ENCODE assay signal across 8 cellular contexts in genomic region chr9:129481824-129482511, GRCh38.
A peak's percentile ranks its signal among the peaks of the same experiment; 100 is the strongest.
DNase-seq lines count a peak whose midpoint lies in the region; ATAC-seq and TF ChIP-seq lines count a peak whose summit lies in the region.

No MANE protein-coding gene starts in this region.

- POLR2A ChIA-PET in naive thymus-derived CD4-positive, alpha-beta T cell (lab: Charles Lee) = interaction anchor here (0.5 to 1.1 kb wide), 2 partner anchors 66 to 1351 kb away, joined by 3 to 4 read pairs; no protein-coding TSS in a partner anchor

- peaks cover 10 to 71% (median 59%) of the 10 kb centered on the region in 11 experiments; a peak in 21 of 22 replicates for H3K27me3 ChIP-seq in BLaER1 treated with 17β-estradiol and CSF1 and Interleukin-3, amounts not matched to agents 10 nM and 100 nM
- no peaks in the 10 kb centered on the region for H3K27me3 ChIP-seq in endodermal cell (ENCODE audit: control insufficient read depth, insufficient read depth, low read length, poor library complexity, severe bottlenecking)
- H3K27me3 ChIP-seq in naive thymus-derived CD4-positive, alpha-beta T cell (ENCODE audit: control insufficient read depth in 2 of 2, insufficient read depth in 2 of 2, low read length in 2 of 2) = no peaks in the 10 kb centered on the region

- no peaks in the 10 kb centered on the region for H3K36me3 ChIP-seq in BLaER1 treated with 17β-estradiol and CSF1 and Interleukin-3, amounts not matched to agents 10 nM and 100 nM
- no peaks in the 10 kb centered on the region for H3K36me3 ChIP-seq in endodermal cell (ENCODE audit: control insufficient read depth, insufficient read depth, low read length)
- no peaks in the 10 kb centered on the region for H3K36me3 ChIP-seq in naive thymus-derived CD4-positive, alpha-beta T cell (ENCODE audit: control insufficient read depth in 2 of 3, insufficient read depth in 3 of 3, low read length in 3 of 3)

- peaks cover 12% of the 10 kb centered on the region for H3K27me3 Mint-ChIP-seq in endodermal cell (ENCODE audit: insufficient read depth)
- peaks cover 0 to 8% (median 0%) of the 10 kb centered on the region in 5 donors for H3K27me3 Mint-ChIP-seq in naive thymus-derived CD4-positive, alpha-beta T cell

- H4K20me1 ChIP-seq in BLaER1 treated with 17β-estradiol and CSF1 and Interleukin-3, amounts not matched to agents 10 nM and 100 nM = no peaks in the 10 kb centered on the region; a peak in 1 of 22 replicates

- H3K9me3 Mint-ChIP-seq in endodermal cell = no peaks in the 10 kb centered on the region
- peaks cover 0 to 1% (median 0%) of the 10 kb centered on the region in 11 donors for H3K9me3 Mint-ChIP-seq in naive thymus-derived CD4-positive, alpha-beta T cell

- H3K27ac Mint-ChIP-seq in endodermal cell = no peak overlapping the region
- peak overlapping the region in 1 of 9 donors; percentile 42 for H3K27ac Mint-ChIP-seq in naive thymus-derived CD4-positive, alpha-beta T cell

- CTCF ChIA-PET in naive thymus-derived CD4-positive, alpha-beta T cell (lab: Charles Lee) = no interaction called here

- peaks cover 28% of the 10 kb centered on the region for H3K4me1 Mint-ChIP-seq in endodermal cell
- H3K4me1 Mint-ChIP-seq in naive thymus-derived CD4-positive, alpha-beta T cell = peaks cover 19 to 33% (median 26%) of the 10 kb centered on the region in 7 donors

- H3K9me3 ChIP-seq in BLaER1 treated with 17β-estradiol and CSF1 and Interleukin-3, amounts not matched to agents 10 nM and 100 nM (replicated peaks in 1 of 11) = no peaks in the 10 kb centered on the region
- H3K9me3 ChIP-seq in endodermal cell (ENCODE audit: control insufficient read depth, low read length) = no peaks in the 10 kb centered on the region
- no peaks in the 10 kb centered on the region for H3K9me3 ChIP-seq in naive thymus-derived CD4-positive, alpha-beta T cell (ENCODE audit: control insufficient read depth in 2 of 3, low read length in 3 of 3)

- peak overlapping the region; percentile 50 for H3K4me3 Mint-ChIP-seq in endodermal cell
- H3K4me3 Mint-ChIP-seq in naive thymus-derived CD4-positive, alpha-beta T cell = peak overlapping the region in 9 of 10 donors; percentile 29 to 80 (median 53)

- peak overlapping the region; percentile 48 to 91 (median 87); a peak in 21 of 22 replicates for H3K4me2 ChIP-seq in BLaER1 treated with 17β-estradiol and CSF1 and Interleukin-3, amounts not matched to agents 10 nM and 100 nM

- DNase-seq in NCI-H69 (lab: John Stamatoyannopoulos, UW) = peak; percentile 64
- peak; percentile 71 for DNase-seq in endodermal cell
- DNase-seq in naive thymus-derived CD4-positive, alpha-beta T cell = no peak
- DNase-seq in RPMI8226 = no peak

- 14 to 28% methylated on average over 14 to 50 of the region's 54 CpGs for WGBS in endodermal cell (ENCODE audit: insufficient coverage in 1 of 2, insufficient read length in 1 of 2), 2 experiments

- intact Hi-C loops in naive thymus-derived CD4-positive, alpha-beta T cell (cut with micrococcal nuclease) = loop anchor here in 1 of 2 donors (2.0 kb wide), 1 partner anchor 45 kb away; no protein-coding TSS in a partner anchor

- H3K4me3 ChIP-seq in BLaER1 treated with 17β-estradiol and CSF1 and Interleukin-3, amounts not matched to agents 10 nM and 100 nM = peak overlapping the region in 7 of 10 experiments; percentile 21 to 69 (median 53); a peak in 8 of 20 replicates
- H3K4me3 ChIP-seq in endodermal cell (ENCODE audit: low read length) = no peak overlapping the region
- no peak overlapping the region for H3K4me3 ChIP-seq in naive thymus-derived CD4-positive, alpha-beta T cell (ENCODE audit: low read length)

- H3K9ac ChIP-seq in BLaER1 treated with 17β-estradiol and CSF1 and Interleukin-3, amounts not matched to agents 10 nM and 100 nM = peak overlapping the region in 7 of 11 experiments; percentile 25 to 85 (median 73); a peak in 9 of 22 replicates
- no peak overlapping the region for H3K9ac ChIP-seq in endodermal cell (ENCODE audit: extremely low read depth, low read length, poor library complexity, severe bottlenecking)

- ATAC-seq in naive thymus-derived CD4-positive, alpha-beta T cell = no peak
- ATAC-seq in HG03571 (IDR thresholded peaks at IDR 0.05; ENCODE audit: unreplicated experiment) (no peak), GM18870 (IDR thresholded peaks at IDR 0.05; ENCODE audit: unreplicated experiment) (no peak), GM19324 (IDR thresholded peaks at IDR 0.05; ENCODE audit: low FRiP score, unreplicated experiment) (no peak)

- H3K36me3 Mint-ChIP-seq in endodermal cell (ENCODE audit: low read depth) = no peaks in the 10 kb centered on the region
- no peaks in the 10 kb centered on the region for H3K36me3 Mint-ChIP-seq in naive thymus-derived CD4-positive, alpha-beta T cell

- peaks cover 41 to 79% (median 55%) of the 10 kb centered on the region in 10 experiments for H3K4me1 ChIP-seq in BLaER1 treated with 17β-estradiol and CSF1 and Interleukin-3, amounts not matched to agents 10 nM and 100 nM
- peaks cover 8% of the 10 kb centered on the region for H3K4me1 ChIP-seq in endodermal cell (ENCODE audit: control insufficient read depth, insufficient read depth, low read length)
- peaks cover 11 to 16% of the 10 kb centered on the region in 2 donors for H3K4me1 ChIP-seq in naive thymus-derived CD4-positive, alpha-beta T cell (ENCODE audit: control insufficient read depth in 2 of 2, insufficient read depth in 2 of 2, low read length in 2 of 2)

- TF ChIP-seq CTCF in endodermal cell (conservative IDR thresholded peaks at IDR 0.05) = peak; percentile 32

- H3K27ac ChIP-seq in BLaER1 treated with 17β-estradiol and CSF1 and Interleukin-3, amounts not matched to agents 10 nM and 100 nM = peak overlapping the region in 4 of 11 experiments; percentile 44 to 84 (median 80); a peak in 7 of 22 replicates
- peak overlapping the region; percentile 95 for H3K27ac ChIP-seq in endodermal cell (ENCODE audit: low read depth, low read length)
- no peak overlapping the region for H3K27ac ChIP-seq in naive thymus-derived CD4-positive, alpha-beta T cell (ENCODE audit: low read depth, low read length)

Comparison
In these comparisons a context has a peak if more than half of its experiments do, and no peak if none do; other contexts are left out.
1. H3K4me3 ChIP-seq: peak in BLaER1 treated with 17β-estradiol and CSF1 and Interleukin-3, amounts not matched to agents 10 nM and 100 nM (7 of 10); none in endodermal cell (single experiment) and naive thymus-derived CD4-positive, alpha-beta T cell (single experiment).
2. DNase-seq: peak in NCI-H69 (single experiment) and endodermal cell (single experiment); none in naive thymus-derived CD4-positive, alpha-beta T cell (0 of 9) and RPMI8226 (single experiment).